ENCODE assay signal across 9 cellular contexts in genomic region chr1:12047120-12047876, GRCh38. TPM values are rescaled to one million over a fixed set of nuclear protein-coding genes. Genes with fewer than 3 reads are reported as not detected.
DNase-seq lines count a peak whose midpoint lies in the region; ATAC-seq and TF ChIP-seq lines count a peak whose summit lies in the region.
"Had no signal": no experiment of that assay in that cellular context is flagged by ENCODE, and none has a peak within 500 bp of the region (broad histone marks: within the 10 kb centered on the region; RNA-seq: fewer than 3 reads in every experiment).

No MANE protein-coding gene starts in this region.

- no peaks in the 10 kb centered on the region for H3K36me3 Mint-ChIP-seq in natural killer cell

- H3K27ac Mint-ChIP-seq in natural killer cell = no peak overlapping the region

- peaks cover 0 to 3% of the 10 kb centered on the region in 2 donors for H3K27me3 Mint-ChIP-seq in natural killer cell (ENCODE audit: low read depth in 2 of 2)

- peaks cover 0 to 7% of the 10 kb centered on the region in 2 donors for H3K4me1 Mint-ChIP-seq in natural killer cell

- H3K4me3 ChIP-seq in uterus = no peak overlapping the region

- no peak overlapping the region for H3K4me3 Mint-ChIP-seq in natural killer cell

- DNase-seq in natural killer cell = peak; percentile 58
- no peak for DNase-seq in NCI-H2029 treated with DMSO at 0.1 percent for 48 hours (lab: John Stamatoyannopoulos, UW)
- no peak for DNase-seq in DMS 273 treated with DMSO at 0.1 percent for 48 hours (lab: John Stamatoyannopoulos, UW)
- no peak for DNase-seq in AML-193 (lab: John Stamatoyannopoulos, UW)
- DNase-seq in uterus = no peak

- H3K4me1 ChIP-seq in uterus = peaks cover under 1 to 8% of the 10 kb centered on the region in 2 donors

- no peaks in the 10 kb centered on the region for H3K36me3 ChIP-seq in uterus

- intact Hi-C loops in natural killer cell (cut with micrococcal nuclease) (no loop called here), uterus (cut with DNase I; ENCODE audit: low total_unique reads) (no loop called here)

- no peaks in the 10 kb centered on the region for H3K9me3 ChIP-seq in uterus

- H3K27ac ChIP-seq in uterus = no peak overlapping the region

- TF ChIP-seq POLR2A in GM15510 (IDR thresholded peaks at IDR 0.05; ENCODE audit: borderline replicate concordance, extremely low read depth, insufficient read length) (peak; percentile 42), uterus (IDR thresholded peaks at IDR 0.05) (no peak)

- no peak for TF ChIP-seq CTCF in natural killer cell (IDR thresholded peaks at IDR 0.05)
- TF ChIP-seq CTCF in uterus (IDR thresholded peaks at IDR 0.05) = no peak

- ATAC-seq in HG02623 (IDR thresholded peaks at IDR 0.05; ENCODE audit: unreplicated experiment) = peak; percentile 36
- ATAC-seq in activated CD4-positive, CD25-positive, alpha-beta regulatory T cell treated with anti-CD3 and anti-CD28 coated beads, Interleukin-2, amount 50 U/mL, for 24 hours = peak; percentile 80 to 84
- ATAC-seq in natural killer cell = peak; percentile 69 to 80 (median 78)

- H3K27me3 ChIP-seq in uterus = no peaks in the 10 kb centered on the region

- no peaks in the 10 kb centered on the region for H3K9me3 Mint-ChIP-seq in natural killer cell

RNA-seq across cellular contexts. Expression of gene TNFRSF8, which starts 15.8 kb away (rescaled TPM):
- 1 to 10 TPM in 1 of 3 donors, under 1 TPM in 2; 0.34 to 1.7 (median 0.50) TPM for total RNA-seq in natural killer cell
- 1 to 10 TPM in 2 of 4 donors, under 1 TPM in 2; 0.26 to 2.4 (median 0.85) TPM for total RNA-seq in uterus
- total RNA-seq: dermis microvascular lymphatic vessel endothelial cell had no signal

RNA-seq across cellular contexts. Expression of gene MIIP, which starts 28.0 kb away (rescaled TPM):
- 10 to 100 TPM; 27.2 to 28.5 (median 27.9) TPM for total RNA-seq in natural killer cell
- 10 to 100 TPM in 3 of 4 donors, 1 to 10 TPM in 1; 1.2 to 44.8 (median 33.6) TPM for total RNA-seq in uterus
